Comparison of ENCODE assay signal across 16 cellular contexts in genomic region chr7:20328027-20328426, GRCh38. TPM values are rescaled to one million over a fixed set of nuclear protein-coding genes. Genes with fewer than 3 reads are reported as not detected.
DNase-seq lines count a peak whose midpoint lies in the region; ATAC-seq and TF ChIP-seq lines count a peak whose summit lies in the region.
"Had no signal": no experiment of that assay in that cellular context is flagged by ENCODE, and none has a peak within 500 bp of the region (broad histone marks: within the 10 kb centered on the region; RNA-seq: fewer than 3 reads in every experiment).

No MANE protein-coding gene starts in this region.

- in situ Hi-C loops in mammary epithelial cell (cut with MboI; ENCODE audit: low sequenced_read_pairs in 2 of 2) = loop anchor here in 1 of 2 donors (10.0 kb wide), 1 partner anchor 267 kb away; no protein-coding TSS in a partner anchor

- intact Hi-C loops in MCF 10A (cut with micrococcal nuclease) (loop anchor here (5.0 to 10.0 kb wide), 2 partner anchors 187 to 576 kb away; no protein-coding TSS in a partner anchor), breast epithelium (cut with DNase I; ENCODE audit: low total_unique reads) (no loop called here), PC-9 (cut with micrococcal nuclease; ENCODE audit: unreplicated experiment) (loop anchor here (2.0 to 5.0 kb wide), 4 partner anchors 31 to 621 kb away; partner anchors contain the start of gene POLR1F), mammary epithelial cell (cut with micrococcal nuclease) (loop anchor here (2.0 to 5.0 kb wide), 2 partner anchors 67 to 324 kb away; no protein-coding TSS in a partner anchor)

- BruUV-seq in MCF 10A (replicated peaks; lab: Mats Ljungman, UMichigan) (no TSS peak), PC-9 (replicated peaks; lab: Mats Ljungman, UMichigan) (no TSS peak), mammary epithelial cell (replicated peaks; lab: Mats Ljungman, UMichigan) (no TSS peak)

- POLR2A ChIA-PET in MCF 10A (lab: Yijun Ruan, JAX) = interaction anchor here (0.7 to 3.5 kb wide), 9 partner anchors 9 to 619 kb away, joined by 3 to 26 read pairs (median 4); partner anchors contain the start of gene POLR1F
- POLR2A ChIA-PET in PC-9 (lab: Charles Lee; ENCODE audit: unreplicated experiment) = no interaction called here

- no peaks in the 10 kb centered on the region for H3K9me3 ChIP-seq in breast epithelium
- H3K9me3 ChIP-seq in PC-9 (ENCODE audit: insufficient read depth, low read depth) = no peaks in the 10 kb centered on the region
- H3K9me3 ChIP-seq in mammary epithelial cell (replicated peaks; ENCODE audit: insufficient read depth, low read length) = no peaks in the 10 kb centered on the region
- H3K9me3 ChIP-seq: BLaER1, Caco-2 had no signal

- H3K27me3 ChIP-seq in breast epithelium = no peaks in the 10 kb centered on the region
- no peaks in the 10 kb centered on the region for H3K27me3 ChIP-seq in PC-9 (ENCODE audit: insufficient read depth, low read depth)
- H3K27me3 ChIP-seq in mammary epithelial cell (ENCODE audit: insufficient read depth, low read length) = no peaks in the 10 kb centered on the region

- H3K4me1 ChIP-seq in breast epithelium (no peaks in the 10 kb centered on the region), PC-9 (replicated peaks; ENCODE audit: insufficient read depth) (peaks cover 38% of the 10 kb centered on the region), mammary epithelial cell (ENCODE audit: insufficient read depth, low read length) (peaks cover 24% of the 10 kb centered on the region)

- no peak for TF ChIP-seq CTCF in MCF 10A (IDR thresholded peaks at IDR 0.05; ENCODE audit: unreplicated experiment)
- TF ChIP-seq CTCF in breast epithelium (IDR thresholded peaks at IDR 0.05) = no peak
- no peak for TF ChIP-seq CTCF in PC-9 (conservative IDR thresholded peaks at IDR 0.05)
- no peak for TF ChIP-seq CTCF in mammary epithelial cell (conservative IDR thresholded peaks at IDR 0.05 in 1 of 2, IDR thresholded peaks at IDR 0.05 in 1 of 2; ENCODE audit: extremely low read depth in 1 of 2, insufficient read depth in 1 of 2, low read depth in 1 of 2, low read length in 2 of 2)
- no peak for TF ChIP-seq CTCF in type B pancreatic cell (conservative IDR thresholded peaks at IDR 0.05)

- H3K27ac ChIP-seq in breast epithelium (peak overlapping the region in 1 of 2 donors; percentile 43), PC-9 (peak overlapping the region; percentile 77), mammary epithelial cell (ENCODE audit: insufficient read depth, low read depth, low read length) (peak overlapping the region; percentile 30)
- H3K27ac ChIP-seq: BLaER1 had no signal

- H3F3A ChIP-seq in PC-9 (ENCODE audit: insufficient read depth, low read depth) = peaks cover 28% of the 10 kb centered on the region

- no peaks in the 10 kb centered on the region for H3K9me3 Mint-ChIP-seq in MCF 10A (ENCODE audit: unreplicated experiment)
- H3K9me3 Mint-ChIP-seq in type B pancreatic cell = no peaks in the 10 kb centered on the region
- H3K9me3 Mint-ChIP-seq: H9 had no signal

- H3K4me2 ChIP-seq in PC-9 (peak overlapping the region; percentile 84), mammary epithelial cell (ENCODE audit: insufficient read depth, low read depth, low read length) (no peak overlapping the region)
- H3K4me2 ChIP-seq: BLaER1 had no signal

- H3K4me3 Mint-ChIP-seq in MCF 10A (ENCODE audit: unreplicated experiment) (no peak overlapping the region), type B pancreatic cell (peak overlapping the region; percentile 17)
- H3K4me3 Mint-ChIP-seq: CD8-positive, alpha-beta memory T cell had no signal

- no peak for TF ChIP-seq POLR2A in breast epithelium (IDR thresholded peaks at IDR 0.05)

- H3K27ac Mint-ChIP-seq in MCF 10A (ENCODE audit: low read depth, unreplicated experiment) (peak overlapping the region; percentile 54), type B pancreatic cell (no peak overlapping the region)
- H3K27ac Mint-ChIP-seq: H9 had no signal

- no peak for ATAC-seq in GM19397 (IDR thresholded peaks at IDR 0.05; ENCODE audit: unreplicated experiment)
- ATAC-seq: HepG2 had no signal

- no peaks in the 10 kb centered on the region for H3K79me2 ChIP-seq in PC-9 (ENCODE audit: low read depth)
- peaks cover 23% of the 10 kb centered on the region for H3K79me2 ChIP-seq in mammary epithelial cell (ENCODE audit: insufficient read depth, low read length)

- WGBS in mammary epithelial cell (ENCODE audit: low coverage, missing lambda C conversion rate) = 94% methylated on average over 2 of the region's 2 CpGs

- H3K36me3 Mint-ChIP-seq in MCF 10A (ENCODE audit: insufficient read depth, unreplicated experiment) (no peaks in the 10 kb centered on the region), type B pancreatic cell (no peaks in the 10 kb centered on the region)
- H3K36me3 Mint-ChIP-seq: CD8-positive, alpha-beta memory T cell had no signal

- H3K36me3 ChIP-seq in breast epithelium = no peaks in the 10 kb centered on the region
- no peaks in the 10 kb centered on the region for H3K36me3 ChIP-seq in PC-9 (ENCODE audit: low read depth)
- H3K36me3 ChIP-seq in mammary epithelial cell (ENCODE audit: insufficient read depth, low read length) = no peaks in the 10 kb centered on the region
- H3K36me3 ChIP-seq: BLaER1 had no signal

- DNase-seq in MCF 10A (ENCODE audit: unreplicated experiment) = no peak
- DNase-seq in breast epithelium (ENCODE audit: low spot score in 2 of 2) = no peak
- DNase-seq in PC-9 = no peak
- DNase-seq in mammary epithelial cell = no peak
- no peak for DNase-seq in type B pancreatic cell (ENCODE audit: extremely low spot score, unreplicated experiment)
- DNase-seq in kidney tubule cell (ENCODE audit: low spot score) = no peak
- no peak for DNase-seq in NCI-H2081 treated with DMSO at 0.1 percent for 48 hours (lab: John Stamatoyannopoulos, UW)
- DNase-seq: AML-193; Caco-2; CD8-positive, alpha-beta memory T cell; GOT3; H9 had no signal

- H2AFZ ChIP-seq in PC-9 (0 out of 2 replicates have a peak overlapping the region, but pooled peaks have one; percentile 98), mammary epithelial cell (ENCODE audit: low read depth, low read length) (no peak overlapping the region)

- H3K27me3 Mint-ChIP-seq in MCF 10A (ENCODE audit: insufficient read depth, unreplicated experiment) (no peaks in the 10 kb centered on the region), type B pancreatic cell (peaks cover 6% of the 10 kb centered on the region)

- H4K20me1 ChIP-seq in PC-9 (ENCODE audit: insufficient read depth) (no peaks in the 10 kb centered on the region), mammary epithelial cell (ENCODE audit: insufficient read depth, low read length) (no peaks in the 10 kb centered on the region)

- peaks cover 10% of the 10 kb centered on the region for H3K4me1 Mint-ChIP-seq in MCF 10A (ENCODE audit: insufficient read depth, unreplicated experiment)
- peaks cover 20% of the 10 kb centered on the region for H3K4me1 Mint-ChIP-seq in type B pancreatic cell (ENCODE audit: unreplicated experiment)

- no peak overlapping the region for H3K4me3 ChIP-seq in breast epithelium
- peak overlapping the region; percentile 63; the same call in 1 of the 2 replicates for H3K4me3 ChIP-seq in PC-9
- no peak overlapping the region for H3K4me3 ChIP-seq in mammary epithelial cell (replicated peaks in 1 of 3; ENCODE audit: insufficient read depth in 1 of 3, low read depth in 2 of 3, low read length in 3 of 3)
- H3K4me3 ChIP-seq: BLaER1 had no signal

- dilution Hi-C loops in mammary epithelial cell (cut with HindIII; ENCODE audit: low sequenced_read_pairs) = no loop called here

- H3K9ac ChIP-seq in mammary epithelial cell (ENCODE audit: insufficient read depth, low read length) = no peak overlapping the region
- H3K9ac ChIP-seq: BLaER1 had no signal

- no peaks in the 10 kb centered on the region for H3K9me2 ChIP-seq in PC-9 (ENCODE audit: insufficient read depth)

- CTCF ChIA-PET in MCF 10A (lab: Yijun Ruan, JAX) (interaction anchor here (0.6 to 3.8 kb wide), 17 partner anchors 17 to 618 kb away, joined by 3 to 54 read pairs (median 4); partner anchors contain the start of gene POLR1F), PC-9 (lab: Charles Lee) (interaction anchor here (0.6 to 0.8 kb wide), 2 partner anchors 614 to 1246 kb away, joined by 6 to 14 read pairs; no protein-coding TSS in a partner anchor), mammary epithelial cell (lab: Charles Lee; ENCODE audit: low non-redundant PET) (interaction anchor here (0.6 to 0.9 kb wide), 6 partner anchors 76 to 925 kb away, joined by 3 to 5 read pairs (median 3); no protein-coding TSS in a partner anchor)

RNA-seq across cellular contexts. Expression of gene ITGB8, which starts 2.7 kb away (rescaled TPM):
- total RNA-seq in MCF 10A (2022) = 25.0 and 38.1 TPM in 2 replicates
- total RNA-seq in breast epithelium = 100 to 1,000 TPM in 1 of 3 donors, 10 to 100 TPM in 1, 1 to 10 TPM in 1; 1.6 to 154 (median 52.1) TPM
- 19.4 and 20.1 TPM in 2 replicates for total RNA-seq in PC-9 (2021)
- total RNA-seq in mammary epithelial cell = 100 to 1,000 TPM in 1 of 2 donors, 10 to 100 TPM in 1; 41.9 to 221 TPM
- 32.3 TPM for polyA plus RNA-seq in mammary epithelial cell
- polyA minus RNA-seq in mammary epithelial cell = 48.6 TPM
- 15.6 and 23.3 TPM in 2 replicates for total RNA-seq in type B pancreatic cell (ENCODE audit: low replicate concordance)
- total RNA-seq: G401, HepG2 had no signal
- polyA plus RNA-seq: CD8-positive, alpha-beta memory T cell had no signal
